8 cellular contexts compared by ENCODE assay signal in the genomic region with DNA sequence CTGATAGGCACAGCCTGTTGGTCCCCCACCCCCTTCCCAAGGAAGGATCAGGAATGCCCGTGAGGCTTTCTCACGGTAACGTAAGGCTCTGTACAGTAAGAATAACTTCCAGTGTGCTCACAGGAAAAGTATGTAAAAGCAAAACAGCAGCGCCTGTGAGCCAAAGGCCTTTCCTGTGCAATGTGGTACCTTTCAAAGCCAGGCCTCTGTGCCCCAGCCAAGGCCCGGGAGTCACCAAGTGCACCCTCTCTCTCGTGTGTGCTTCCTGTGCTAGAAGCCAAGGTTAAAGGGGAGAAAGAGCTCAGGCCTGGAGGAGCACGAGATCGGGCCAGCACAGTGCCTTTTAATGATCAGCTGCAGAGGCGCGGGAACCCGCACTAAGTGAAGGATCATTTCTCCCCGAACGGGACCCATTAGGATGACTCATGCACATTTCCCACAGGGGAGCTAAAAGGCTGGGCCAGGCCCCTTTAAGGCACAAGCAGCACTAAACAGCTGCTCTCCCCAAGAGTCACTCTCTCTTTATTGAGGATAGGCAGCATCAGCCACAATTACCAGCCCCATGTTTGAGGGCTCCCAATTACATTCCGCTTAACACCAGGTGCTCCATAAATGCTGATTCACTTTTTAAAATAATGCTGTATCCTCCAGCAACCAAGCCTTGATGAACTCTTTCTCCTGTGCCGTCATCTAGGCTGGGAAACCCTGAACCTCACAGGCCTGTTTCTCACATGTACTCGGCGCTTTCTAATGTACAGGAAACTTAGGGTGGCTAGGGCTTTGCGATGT. TPM values are rescaled to one million over a fixed set of nuclear protein-coding genes. Genes with fewer than 3 reads are reported as not detected.
A peak's percentile ranks its signal among the peaks of the same experiment; 100 is the strongest.
DNase-seq lines count a peak whose midpoint lies in the region; ATAC-seq lines count a peak whose summit lies in the region.

No MANE protein-coding gene starts in this region.

- no peak overlapping the region for H3K4me3 Mint-ChIP-seq in activated T-helper 1 cell treated with anti-CD3 and anti-CD28 coated beads, Interleukin-12 subunit alpha, Interleukin-12 subunit beta, Interleukin-2, Interleukin-4 antibody, amounts not matched to agents 30 ng/mL and 10 ng/mL and 1 ng/mL, durations not matched to agents 14 hours and 24 hours and 36 hours

- no peak for ATAC-seq in GM18502 (IDR thresholded peaks at IDR 0.05; ENCODE audit: poor library complexity, unreplicated experiment)
- no peak for ATAC-seq in HG02970 (IDR thresholded peaks at IDR 0.05; ENCODE audit: low FRiP score, unreplicated experiment)
- no peak for ATAC-seq in stimulated activated naive CD8-positive, alpha-beta T cell treated with anti-CD3 and anti-CD28 coated beads, Interleukin-15, Interleukin-2, amounts not matched to agents 100 U/mL and 50 U/mL, for 24 hours

- peaks cover 4% of the 10 kb centered on the region for H3K27me3 Mint-ChIP-seq in activated T-helper 1 cell treated with anti-CD3 and anti-CD28 coated beads, Interleukin-12 subunit alpha, Interleukin-12 subunit beta, Interleukin-2, Interleukin-4 antibody, amounts not matched to agents 30 ng/mL and 10 ng/mL and 1 ng/mL, durations not matched to agents 14 hours and 24 hours and 36 hours (ENCODE audit: insufficient read depth)

- H3K9me3 Mint-ChIP-seq in activated T-helper 1 cell treated with anti-CD3 and anti-CD28 coated beads, Interleukin-12 subunit alpha, Interleukin-12 subunit beta, Interleukin-2, Interleukin-4 antibody, amounts not matched to agents 30 ng/mL and 10 ng/mL and 1 ng/mL, durations not matched to agents 14 hours and 24 hours and 36 hours = no peaks in the 10 kb centered on the region

- H3K27me3 ChIP-seq in muscle layer of duodenum (ENCODE audit: low read depth, low read length) = no peaks in the 10 kb centered on the region

- peak overlapping the region in 1 of 2 donors; percentile 21 for H3K4me3 ChIP-seq in muscle layer of duodenum (ENCODE audit: low read depth in 1 of 2, low read length in 2 of 2)

- no peaks in the 10 kb centered on the region for H3K36me3 Mint-ChIP-seq in activated T-helper 1 cell treated with anti-CD3 and anti-CD28 coated beads, Interleukin-12 subunit alpha, Interleukin-12 subunit beta, Interleukin-2, Interleukin-4 antibody, amounts not matched to agents 30 ng/mL and 10 ng/mL and 1 ng/mL, durations not matched to agents 14 hours and 24 hours and 36 hours (ENCODE audit: low read depth)

- no peaks in the 10 kb centered on the region for H3K9me3 ChIP-seq in muscle layer of duodenum (ENCODE audit: control insufficient read depth in 1 of 2, low read length in 2 of 2)

- no peaks in the 10 kb centered on the region for H3K36me3 ChIP-seq in muscle layer of duodenum (ENCODE audit: control insufficient read depth in 1 of 2, insufficient read depth in 2 of 2, low read length in 2 of 2)

- H3K27ac ChIP-seq in muscle layer of duodenum (ENCODE audit: low read length) = peak overlapping the region; percentile 83

- DNase-seq in ELR (ENCODE audit: low read depth) (peak; percentile 99), NCI-H2081 treated with DMSO at 0.1 percent for 48 hours (lab: John Stamatoyannopoulos, UW) (peak; percentile 44), dedifferentiated amniotic fluid mesenchymal stem cell (ENCODE audit: extremely low spot score) (peak; percentile 84)
- no peak for DNase-seq in activated T-helper 1 cell treated with anti-CD3 and anti-CD28 coated beads, Interleukin-12 subunit alpha, Interleukin-12 subunit beta, Interleukin-2, Interleukin-4 antibody, amounts not matched to agents 30 ng/mL and 10 ng/mL and 1 ng/mL, durations not matched to agents 14 hours and 24 hours and 36 hours (ENCODE audit: low spot score)
- no peak for DNase-seq in stimulated activated naive CD8-positive, alpha-beta T cell treated with anti-CD3 and anti-CD28 coated beads, Interleukin-15, Interleukin-2, amounts not matched to agents 100 U/mL and 50 U/mL, for 24 hours

- H3K27ac Mint-ChIP-seq in activated T-helper 1 cell treated with anti-CD3 and anti-CD28 coated beads, Interleukin-12 subunit alpha, Interleukin-12 subunit beta, Interleukin-2, Interleukin-4 antibody, amounts not matched to agents 30 ng/mL and 10 ng/mL and 1 ng/mL, durations not matched to agents 14 hours and 24 hours and 36 hours = no peak overlapping the region

- intact Hi-C loops in activated T-helper 1 cell treated with anti-CD3 and anti-CD28 coated beads, Interleukin-12 subunit alpha, Interleukin-12 subunit beta, Interleukin-2, Interleukin-4 antibody, amounts not matched to agents 30 ng/mL and 10 ng/mL and 1 ng/mL, durations not matched to agents 14 hours and 24 hours and 36 hours (cut with micrococcal nuclease) = loop anchor here (5.0 kb wide), 1 partner anchor 41 kb away; a partner anchor contains a TSS

- H3K4me1 Mint-ChIP-seq in activated T-helper 1 cell treated with anti-CD3 and anti-CD28 coated beads, Interleukin-12 subunit alpha, Interleukin-12 subunit beta, Interleukin-2, Interleukin-4 antibody, amounts not matched to agents 30 ng/mL and 10 ng/mL and 1 ng/mL, durations not matched to agents 14 hours and 24 hours and 36 hours (ENCODE audit: low read depth) = no peaks in the 10 kb centered on the region

- peaks cover 33 to 57% of the 10 kb centered on the region in 2 donors for H3K4me1 ChIP-seq in muscle layer of duodenum (ENCODE audit: control insufficient read depth in 1 of 2, insufficient read depth in 2 of 2, low read length in 2 of 2)

RNA-seq across cellular contexts. Expression of a gene that starts 42.8 kb away (rescaled TPM):
- 1.2 and 1.7 TPM in 2 replicates for total RNA-seq in activated T-helper 1 cell treated with anti-CD3 and anti-CD28 coated beads, Interleukin-12 subunit alpha, Interleukin-12 subunit beta, Interleukin-2, Interleukin-4 antibody, amounts not matched to agents 30 ng/mL and 10 ng/mL and 1 ng/mL, durations not matched to agents 14 hours and 24 hours and 36 hours

Comparison
In these comparisons a context has a peak if more than half of its experiments do, and no peak if none do; other contexts are left out.
1. DNase-seq: peak in ELR (single experiment), NCI-H2081 treated with DMSO at 0.1 percent for 48 hours (single experiment) and dedifferentiated amniotic fluid mesenchymal stem cell (single experiment); none in activated T-helper 1 cell treated with anti-CD3 and anti-CD28 coated beads, Interleukin-12 subunit alpha, Interleukin-12 subunit beta, Interleukin-2, Interleukin-4 antibody, amounts not matched to agents 30 ng/mL and 10 ng/mL and 1 ng/mL, durations not matched to agents 14 hours and 24 hours and 36 hours (single experiment) and stimulated activated naive CD8-positive, alpha-beta T cell treated with anti-CD3 and anti-CD28 coated beads, Interleukin-15, Interleukin-2, amounts not matched to agents 100 U/mL and 50 U/mL, for 24 hours (single experiment).